2 cellular contexts compared by ENCODE assay signal in the genomic region with DNA sequence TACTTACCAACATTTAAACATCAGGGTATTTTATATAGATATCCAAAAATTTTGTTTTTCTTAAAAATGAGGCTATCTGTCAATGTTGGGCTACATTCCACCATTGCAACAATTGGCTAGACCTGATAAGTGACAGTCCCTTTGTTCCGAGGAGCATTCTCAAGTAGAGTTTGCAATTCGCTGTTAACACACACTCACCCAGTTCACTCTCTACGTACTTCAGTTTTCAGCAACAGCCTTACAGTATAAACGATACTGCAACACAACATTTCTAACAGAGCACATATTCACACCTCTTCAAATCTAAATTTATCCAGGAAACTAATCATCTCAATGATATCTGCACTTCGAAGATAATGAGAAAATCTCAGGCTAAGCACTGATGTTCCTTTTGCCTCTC.
TF ChIP-seq lines count a peak whose summit lies in the region.

No MANE protein-coding gene starts in this region.

TF ChIP-seq in GM23338, 12 proteins besides CTCF, POLR2A, EP300 and RAD21 (continued from another document):
- TF ChIP-seq, protein P1, sequence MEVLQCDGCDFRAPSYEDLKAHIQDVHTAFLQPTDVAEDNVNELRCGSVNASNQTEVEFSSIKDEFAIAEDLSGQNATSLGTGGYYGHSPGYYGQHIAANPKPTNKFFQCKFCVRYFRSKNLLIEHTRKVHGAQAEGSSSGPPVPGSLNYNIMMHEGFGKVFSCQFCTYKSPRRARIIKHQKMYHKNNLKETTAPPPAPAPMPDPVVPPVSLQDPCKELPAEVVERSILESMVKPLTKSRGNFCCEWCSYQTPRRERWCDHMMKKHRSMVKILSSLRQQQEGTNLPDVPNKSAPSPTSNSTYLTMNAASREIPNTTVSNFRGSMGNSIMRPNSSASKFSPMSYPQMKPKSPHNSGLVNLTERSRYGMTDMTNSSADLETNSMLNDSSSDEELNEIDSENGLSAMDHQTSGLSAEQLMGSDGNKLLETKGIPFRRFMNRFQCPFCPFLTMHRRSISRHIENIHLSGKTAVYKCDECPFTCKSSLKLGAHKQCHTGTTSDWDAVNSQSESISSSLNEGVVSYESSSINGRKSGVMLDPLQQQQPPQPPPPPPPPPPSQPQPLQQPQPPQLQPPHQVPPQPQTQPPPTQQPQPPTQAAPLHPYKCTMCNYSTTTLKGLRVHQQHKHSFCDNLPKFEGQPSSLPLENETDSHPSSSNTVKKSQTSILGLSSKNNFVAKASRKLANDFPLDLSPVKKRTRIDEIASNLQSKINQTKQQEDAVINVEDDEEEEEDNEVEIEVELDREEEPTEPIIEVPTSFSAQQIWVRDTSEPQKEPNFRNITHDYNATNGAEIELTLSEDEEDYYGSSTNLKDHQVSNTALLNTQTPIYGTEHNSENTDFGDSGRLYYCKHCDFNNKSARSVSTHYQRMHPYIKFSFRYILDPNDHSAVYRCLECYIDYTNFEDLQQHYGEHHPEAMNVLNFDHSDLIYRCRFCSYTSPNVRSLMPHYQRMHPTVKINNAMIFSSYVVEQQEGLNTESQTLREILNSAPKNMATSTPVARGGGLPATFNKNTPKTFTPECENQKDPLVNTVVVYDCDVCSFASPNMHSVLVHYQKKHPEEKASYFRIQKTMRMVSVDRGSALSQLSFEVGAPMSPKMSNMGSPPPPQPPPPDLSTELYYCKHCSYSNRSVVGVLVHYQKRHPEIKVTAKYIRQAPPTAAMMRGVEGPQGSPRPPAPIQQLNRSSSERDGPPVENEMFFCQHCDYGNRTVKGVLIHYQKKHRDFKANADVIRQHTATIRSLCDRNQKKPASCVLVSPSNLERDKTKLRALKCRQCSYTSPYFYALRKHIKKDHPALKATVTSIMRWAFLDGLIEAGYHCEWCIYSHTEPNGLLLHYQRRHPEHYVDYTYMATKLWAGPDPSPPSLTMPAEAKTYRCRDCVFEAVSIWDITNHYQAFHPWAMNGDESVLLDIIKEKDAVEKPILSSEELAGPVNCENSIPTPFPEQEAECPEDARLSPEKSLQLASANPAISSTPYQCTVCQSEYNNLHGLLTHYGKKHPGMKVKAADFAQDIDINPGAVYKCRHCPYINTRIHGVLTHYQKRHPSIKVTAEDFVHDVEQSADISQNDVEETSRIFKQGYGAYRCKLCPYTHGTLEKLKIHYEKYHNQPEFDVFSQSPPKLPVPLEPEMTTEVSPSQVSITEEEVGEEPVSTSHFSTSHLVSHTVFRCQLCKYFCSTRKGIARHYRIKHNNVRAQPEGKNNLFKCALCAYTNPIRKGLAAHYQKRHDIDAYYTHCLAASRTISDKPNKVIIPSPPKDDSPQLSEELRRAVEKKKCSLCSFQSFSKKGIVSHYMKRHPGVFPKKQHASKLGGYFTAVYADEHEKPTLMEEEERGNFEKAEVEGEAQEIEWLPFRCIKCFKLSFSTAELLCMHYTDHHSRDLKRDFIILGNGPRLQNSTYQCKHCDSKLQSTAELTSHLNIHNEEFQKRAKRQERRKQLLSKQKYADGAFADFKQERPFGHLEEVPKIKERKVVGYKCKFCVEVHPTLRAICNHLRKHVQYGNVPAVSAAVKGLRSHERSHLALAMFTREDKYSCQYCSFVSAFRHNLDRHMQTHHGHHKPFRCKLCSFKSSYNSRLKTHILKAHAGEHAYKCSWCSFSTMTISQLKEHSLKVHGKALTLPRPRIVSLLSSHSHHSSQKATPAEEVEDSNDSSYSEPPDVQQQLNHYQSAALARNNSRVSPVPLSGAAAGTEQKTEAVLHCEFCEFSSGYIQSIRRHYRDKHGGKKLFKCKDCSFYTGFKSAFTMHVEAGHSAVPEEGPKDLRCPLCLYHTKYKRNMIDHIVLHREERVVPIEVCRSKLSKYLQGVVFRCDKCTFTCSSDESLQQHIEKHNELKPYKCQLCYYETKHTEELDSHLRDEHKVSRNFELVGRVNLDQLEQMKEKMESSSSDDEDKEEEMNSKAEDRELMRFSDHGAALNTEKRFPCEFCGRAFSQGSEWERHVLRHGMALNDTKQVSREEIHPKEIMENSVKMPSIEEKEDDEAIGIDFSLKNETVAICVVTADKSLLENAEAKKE (CRISPR knock-in tag; IDR thresholded peaks at IDR 0.05), result no peak
- no peak for TF ChIP-seq JUNB (IDR thresholded peaks at IDR 0.05; ENCODE audit: unreplicated experiment)
- no peak for TF ChIP-seq STAT1 (IDR thresholded peaks at IDR 0.05; ENCODE audit: unreplicated experiment)
- TF ChIP-seq POLR2AphosphoS5 (IDR thresholded peaks at IDR 0.05; ENCODE audit: low read depth), result no peak
- TF ChIP-seq, protein P2, sequence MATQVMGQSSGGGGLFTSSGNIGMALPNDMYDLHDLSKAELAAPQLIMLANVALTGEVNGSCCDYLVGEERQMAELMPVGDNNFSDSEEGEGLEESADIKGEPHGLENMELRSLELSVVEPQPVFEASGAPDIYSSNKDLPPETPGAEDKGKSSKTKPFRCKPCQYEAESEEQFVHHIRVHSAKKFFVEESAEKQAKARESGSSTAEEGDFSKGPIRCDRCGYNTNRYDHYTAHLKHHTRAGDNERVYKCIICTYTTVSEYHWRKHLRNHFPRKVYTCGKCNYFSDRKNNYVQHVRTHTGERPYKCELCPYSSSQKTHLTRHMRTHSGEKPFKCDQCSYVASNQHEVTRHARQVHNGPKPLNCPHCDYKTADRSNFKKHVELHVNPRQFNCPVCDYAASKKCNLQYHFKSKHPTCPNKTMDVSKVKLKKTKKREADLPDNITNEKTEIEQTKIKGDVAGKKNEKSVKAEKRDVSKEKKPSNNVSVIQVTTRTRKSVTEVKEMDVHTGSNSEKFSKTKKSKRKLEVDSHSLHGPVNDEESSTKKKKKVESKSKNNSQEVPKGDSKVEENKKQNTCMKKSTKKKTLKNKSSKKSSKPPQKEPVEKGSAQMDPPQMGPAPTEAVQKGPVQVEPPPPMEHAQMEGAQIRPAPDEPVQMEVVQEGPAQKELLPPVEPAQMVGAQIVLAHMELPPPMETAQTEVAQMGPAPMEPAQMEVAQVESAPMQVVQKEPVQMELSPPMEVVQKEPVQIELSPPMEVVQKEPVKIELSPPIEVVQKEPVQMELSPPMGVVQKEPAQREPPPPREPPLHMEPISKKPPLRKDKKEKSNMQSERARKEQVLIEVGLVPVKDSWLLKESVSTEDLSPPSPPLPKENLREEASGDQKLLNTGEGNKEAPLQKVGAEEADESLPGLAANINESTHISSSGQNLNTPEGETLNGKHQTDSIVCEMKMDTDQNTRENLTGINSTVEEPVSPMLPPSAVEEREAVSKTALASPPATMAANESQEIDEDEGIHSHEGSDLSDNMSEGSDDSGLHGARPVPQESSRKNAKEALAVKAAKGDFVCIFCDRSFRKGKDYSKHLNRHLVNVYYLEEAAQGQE (IDR thresholded peaks at IDR 0.05; ENCODE audit: unreplicated experiment), result no peak
- no peak for TF ChIP-seq EZH2 (IDR thresholded peaks at IDR 0.05; ENCODE audit: low read depth, unreplicated experiment)

TF ChIP-seq in WTC11, 78 proteins besides CTCF, POLR2A, EP300 and RAD21 (continued from another document):
- TF ChIP-seq, protein P3, sequence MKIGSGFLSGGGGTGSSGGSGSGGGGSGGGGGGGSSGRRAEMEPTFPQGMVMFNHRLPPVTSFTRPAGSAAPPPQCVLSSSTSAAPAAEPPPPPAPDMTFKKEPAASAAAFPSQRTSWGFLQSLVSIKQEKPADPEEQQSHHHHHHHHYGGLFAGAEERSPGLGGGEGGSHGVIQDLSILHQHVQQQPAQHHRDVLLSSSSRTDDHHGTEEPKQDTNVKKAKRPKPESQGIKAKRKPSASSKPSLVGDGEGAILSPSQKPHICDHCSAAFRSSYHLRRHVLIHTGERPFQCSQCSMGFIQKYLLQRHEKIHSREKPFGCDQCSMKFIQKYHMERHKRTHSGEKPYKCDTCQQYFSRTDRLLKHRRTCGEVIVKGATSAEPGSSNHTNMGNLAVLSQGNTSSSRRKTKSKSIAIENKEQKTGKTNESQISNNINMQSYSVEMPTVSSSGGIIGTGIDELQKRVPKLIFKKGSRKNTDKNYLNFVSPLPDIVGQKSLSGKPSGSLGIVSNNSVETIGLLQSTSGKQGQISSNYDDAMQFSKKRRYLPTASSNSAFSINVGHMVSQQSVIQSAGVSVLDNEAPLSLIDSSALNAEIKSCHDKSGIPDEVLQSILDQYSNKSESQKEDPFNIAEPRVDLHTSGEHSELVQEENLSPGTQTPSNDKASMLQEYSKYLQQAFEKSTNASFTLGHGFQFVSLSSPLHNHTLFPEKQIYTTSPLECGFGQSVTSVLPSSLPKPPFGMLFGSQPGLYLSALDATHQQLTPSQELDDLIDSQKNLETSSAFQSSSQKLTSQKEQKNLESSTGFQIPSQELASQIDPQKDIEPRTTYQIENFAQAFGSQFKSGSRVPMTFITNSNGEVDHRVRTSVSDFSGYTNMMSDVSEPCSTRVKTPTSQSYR (CRISPR knock-in tag; IDR thresholded peaks at IDR 0.05), result no peak
- TF ChIP-seq, protein P4, sequence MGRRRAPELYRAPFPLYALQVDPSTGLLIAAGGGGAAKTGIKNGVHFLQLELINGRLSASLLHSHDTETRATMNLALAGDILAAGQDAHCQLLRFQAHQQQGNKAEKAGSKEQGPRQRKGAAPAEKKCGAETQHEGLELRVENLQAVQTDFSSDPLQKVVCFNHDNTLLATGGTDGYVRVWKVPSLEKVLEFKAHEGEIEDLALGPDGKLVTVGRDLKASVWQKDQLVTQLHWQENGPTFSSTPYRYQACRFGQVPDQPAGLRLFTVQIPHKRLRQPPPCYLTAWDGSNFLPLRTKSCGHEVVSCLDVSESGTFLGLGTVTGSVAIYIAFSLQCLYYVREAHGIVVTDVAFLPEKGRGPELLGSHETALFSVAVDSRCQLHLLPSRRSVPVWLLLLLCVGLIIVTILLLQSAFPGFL (CRISPR knock-in tag; IDR thresholded peaks at IDR 0.05; ENCODE audit: borderline replicate concordance), result no peak
- no peak for TF ChIP-seq NR1H2 (CRISPR knock-in tag; IDR thresholded peaks at IDR 0.05)
- TF ChIP-seq HMGA2 (CRISPR knock-in tag; IDR thresholded peaks at IDR 0.05), result no peak
- TF ChIP-seq, protein P5, sequence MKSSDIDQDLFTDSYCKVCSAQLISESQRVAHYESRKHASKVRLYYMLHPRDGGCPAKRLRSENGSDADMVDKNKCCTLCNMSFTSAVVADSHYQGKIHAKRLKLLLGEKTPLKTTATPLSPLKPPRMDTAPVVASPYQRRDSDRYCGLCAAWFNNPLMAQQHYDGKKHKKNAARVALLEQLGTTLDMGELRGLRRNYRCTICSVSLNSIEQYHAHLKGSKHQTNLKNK (CRISPR knock-in tag; IDR thresholded peaks at IDR 0.05), result no peak
- TF ChIP-seq, protein P6, sequence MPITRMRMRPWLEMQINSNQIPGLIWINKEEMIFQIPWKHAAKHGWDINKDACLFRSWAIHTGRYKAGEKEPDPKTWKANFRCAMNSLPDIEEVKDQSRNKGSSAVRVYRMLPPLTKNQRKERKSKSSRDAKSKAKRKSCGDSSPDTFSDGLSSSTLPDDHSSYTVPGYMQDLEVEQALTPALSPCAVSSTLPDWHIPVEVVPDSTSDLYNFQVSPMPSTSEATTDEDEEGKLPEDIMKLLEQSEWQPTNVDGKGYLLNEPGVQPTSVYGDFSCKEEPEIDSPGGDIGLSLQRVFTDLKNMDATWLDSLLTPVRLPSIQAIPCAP (CRISPR knock-in tag; IDR thresholded peaks at IDR 0.05), result no peak
TF ChIP-seq in WTC11: peak in this region for 0.
